15 cellular contexts compared by ENCODE assay signal in the genomic region with DNA sequence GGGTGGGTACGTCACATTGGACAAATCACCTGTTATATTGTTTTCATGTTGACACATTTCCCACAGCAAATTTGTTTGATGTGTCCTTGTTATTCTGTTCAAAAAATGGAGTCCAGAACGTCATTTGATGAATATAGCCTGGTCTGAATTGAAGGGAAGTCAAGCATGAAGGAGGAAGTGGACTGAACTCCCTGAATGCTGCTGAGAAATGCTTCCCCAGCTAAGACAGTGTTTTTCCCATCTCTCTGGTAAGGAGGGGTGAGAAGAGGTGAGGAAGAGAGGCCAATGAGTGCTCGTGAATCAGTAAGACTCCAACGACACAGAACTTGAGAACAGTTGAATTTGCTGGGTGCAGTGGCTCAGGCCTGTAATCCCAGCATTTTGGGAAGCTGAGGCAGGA.
DNase-seq lines count a peak whose midpoint lies in the region; ATAC-seq lines count a peak whose summit lies in the region.
"Had no signal": no experiment of that assay in that cellular context is flagged by ENCODE, and none has a peak within 500 bp of the region (broad histone marks: within the 10 kb centered on the region; RNA-seq: fewer than 3 reads in every experiment).

No MANE protein-coding gene starts in this region.

- H3K9me3 ChIP-seq in trophoblast cell (ENCODE audit: insufficient read depth, low read depth, low read length), result no peaks in the 10 kb centered on the region
- H3K9me3 ChIP-seq: colonic mucosa, uterus had no signal

- no peaks in the 10 kb centered on the region for H3K27me3 ChIP-seq in trophoblast cell (ENCODE audit: insufficient read depth, low read length)
- H3K27me3 ChIP-seq: colonic mucosa, uterus had no signal

- no peak overlapping the region for H4K91ac ChIP-seq in trophoblast cell (ENCODE audit: low read depth, low read length)

- no peak overlapping the region for H3K4me3 ChIP-seq in trophoblast cell (ENCODE audit: low read depth, low read length)
- H3K4me3 ChIP-seq: colonic mucosa, uterus had no signal

- no peaks in the 10 kb centered on the region for H3K79me2 ChIP-seq in trophoblast cell (ENCODE audit: control insufficient read depth, insufficient read depth, low read length, poor library complexity)

- no peaks in the 10 kb centered on the region for H3K36me3 Mint-ChIP-seq in activated naive CD4-positive, alpha-beta T cell treated with anti-CD3 and anti-CD28 coated beads, Interleukin-2, amount 50 U/mL, for 24 hours
- peaks cover 54% of the 10 kb centered on the region for H3K36me3 Mint-ChIP-seq in dendritic cell treated with granulocyte-macrophage colony-stimulating factor and Interleukin-4, amounts not matched to agents 40 ng/mL and 50 ng/mL, for 4 days (ENCODE audit: low read depth)

- no peak overlapping the region for H3K23ac ChIP-seq in trophoblast cell (ENCODE audit: low read length)

- DNase-seq in activated naive CD4-positive, alpha-beta T cell treated with anti-CD3 and anti-CD28 coated beads, Interleukin-2, amount 50 U/mL, for 16 hours, result no peak
- DNase-seq in MV-4-11 (lab: John Stamatoyannopoulos, UW) (peak; percentile 35), trophoblast cell (no peak)
- no peak for DNase-seq in stimulated activated naive CD8-positive, alpha-beta T cell treated with anti-CD3 and anti-CD28 coated beads, Interleukin-15, amount 100 ng/mL, for 72 hours
- DNase-seq: activated CD4-positive, alpha-beta T cell treated with anti-CD3 and anti-CD28 coated beads for 1 hour; anterior cingulate cortex; colonic mucosa; mesenchymal stem cell; occipital lobe; stimulated activated CD4-positive, alpha-beta T cell treated with anti-CD3 and anti-CD28 coated beads, Interleukin-4, amount 100 ng/mL, for 4 hours; uterus had no signal

- peaks cover 2 to 3% of the 10 kb centered on the region in 2 experiments for H3K36me3 ChIP-seq in trophoblast cell (ENCODE audit: control insufficient read depth in 1 of 2, insufficient read depth in 2 of 2, low read length in 2 of 2)
- H3K36me3 ChIP-seq: colonic mucosa, uterus had no signal

- H3K4me2 ChIP-seq in trophoblast cell (ENCODE audit: low read length), result no peak overlapping the region

- no peak overlapping the region for H2AK5ac ChIP-seq in trophoblast cell (ENCODE audit: low read length)

- H3K4me3 Mint-ChIP-seq in activated naive CD4-positive, alpha-beta T cell treated with anti-CD3 and anti-CD28 coated beads, Interleukin-2, amount 50 U/mL, for 24 hours, result peak overlapping the region; percentile 44
- H3K4me3 Mint-ChIP-seq in dendritic cell treated with granulocyte-macrophage colony-stimulating factor and Interleukin-4, amounts not matched to agents 40 ng/mL and 50 ng/mL, for 4 days, result no peak overlapping the region
- H3K4me3 Mint-ChIP-seq in stimulated activated naive CD8-positive, alpha-beta T cell treated with anti-CD3 and anti-CD28 coated beads, Interleukin-15, amount 100 ng/mL, for 72 hours, result no peak overlapping the region

- intact Hi-C loops in dendritic cell treated with granulocyte-macrophage colony-stimulating factor and Interleukin-4, amounts not matched to agents 40 ng/mL and 50 ng/mL, for 4 days (cut with micrococcal nuclease), result loop anchor here (10.0 kb wide), 1 partner anchor 47 kb away; no protein-coding TSS in a partner anchor

- no peak for ATAC-seq in stimulated activated naive CD8-positive, alpha-beta T cell treated with anti-CD3 and anti-CD28 coated beads, Interleukin-15, amount 100 ng/mL, for 72 hours
- ATAC-seq in GM21526 (IDR thresholded peaks at IDR 0.05; ENCODE audit: low FRiP score, unreplicated experiment), result no peak
- ATAC-seq in HG03280 (IDR thresholded peaks at IDR 0.05; ENCODE audit: unreplicated experiment), result no peak

- WGBS in trophoblast cell (ENCODE audit: extremely low coverage, insufficient coverage, insufficient read length), result no CpG with 5 or more reads among the region's 4 CpGs

- H2AFZ ChIP-seq in trophoblast cell (ENCODE audit: insufficient read depth, low read length, poor library complexity), result no peak overlapping the region

- peaks cover 24% of the 10 kb centered on the region for H3K4me1 Mint-ChIP-seq in activated naive CD4-positive, alpha-beta T cell treated with anti-CD3 and anti-CD28 coated beads, Interleukin-2, amount 50 U/mL, for 24 hours
- H3K4me1 Mint-ChIP-seq in dendritic cell treated with granulocyte-macrophage colony-stimulating factor and Interleukin-4, amounts not matched to agents 40 ng/mL and 50 ng/mL, for 4 days (ENCODE audit: low read depth), result peaks cover 33% of the 10 kb centered on the region
- peaks cover 27% of the 10 kb centered on the region for H3K4me1 Mint-ChIP-seq in stimulated activated naive CD8-positive, alpha-beta T cell treated with anti-CD3 and anti-CD28 coated beads, Interleukin-15, amount 100 ng/mL, for 72 hours

- no peak overlapping the region for H4K12ac ChIP-seq in trophoblast cell (ENCODE audit: low read depth, low read length)

- H3K14ac ChIP-seq in trophoblast cell (ENCODE audit: low read length), result no peak overlapping the region

- H3K18ac ChIP-seq in trophoblast cell (ENCODE audit: low read length), result no peak overlapping the region

- H3K4me1 ChIP-seq in trophoblast cell (ENCODE audit: control insufficient read depth in 1 of 2, insufficient read depth in 2 of 2, low read length in 2 of 2), result peaks cover 5 to 9% of the 10 kb centered on the region in 2 experiments
- H3K4me1 ChIP-seq: colonic mucosa, uterus had no signal

- H3K79me1 ChIP-seq in trophoblast cell (ENCODE audit: low read length), result peaks cover 1% of the 10 kb centered on the region

- H3K27me3 Mint-ChIP-seq in activated naive CD4-positive, alpha-beta T cell treated with anti-CD3 and anti-CD28 coated beads, Interleukin-2, amount 50 U/mL, for 24 hours, result no peaks in the 10 kb centered on the region
- no peaks in the 10 kb centered on the region for H3K27me3 Mint-ChIP-seq in dendritic cell treated with granulocyte-macrophage colony-stimulating factor and Interleukin-4, amounts not matched to agents 40 ng/mL and 50 ng/mL, for 4 days
- H3K27me3 Mint-ChIP-seq in stimulated activated naive CD8-positive, alpha-beta T cell treated with anti-CD3 and anti-CD28 coated beads, Interleukin-15, amount 100 ng/mL, for 72 hours, result no peaks in the 10 kb centered on the region

- no peak overlapping the region for H2BK5ac ChIP-seq in trophoblast cell (ENCODE audit: low read depth, low read length, poor library complexity)

- H3K9me3 Mint-ChIP-seq in activated naive CD4-positive, alpha-beta T cell treated with anti-CD3 and anti-CD28 coated beads, Interleukin-2, amount 50 U/mL, for 24 hours, result no peaks in the 10 kb centered on the region
- H3K9me3 Mint-ChIP-seq in dendritic cell treated with granulocyte-macrophage colony-stimulating factor and Interleukin-4, amounts not matched to agents 40 ng/mL and 50 ng/mL, for 4 days, result no peaks in the 10 kb centered on the region
- H3K9me3 Mint-ChIP-seq in stimulated activated naive CD8-positive, alpha-beta T cell treated with anti-CD3 and anti-CD28 coated beads, Interleukin-15, amount 100 ng/mL, for 72 hours, result no peaks in the 10 kb centered on the region

- H2BK120ac ChIP-seq in trophoblast cell (ENCODE audit: insufficient read depth, low read length, poor library complexity), result no peak overlapping the region

- no peak overlapping the region for H2BK12ac ChIP-seq in trophoblast cell (ENCODE audit: low read length)

- H4K8ac ChIP-seq in trophoblast cell (ENCODE audit: low read depth, low read length), result no peak overlapping the region

- H3K4ac ChIP-seq in trophoblast cell (ENCODE audit: low read depth, low read length), result no peak overlapping the region

- no peak overlapping the region for H3K9ac ChIP-seq in trophoblast cell (ENCODE audit: low read length)

- peak overlapping the region; percentile 76 for H3K27ac Mint-ChIP-seq in activated naive CD4-positive, alpha-beta T cell treated with anti-CD3 and anti-CD28 coated beads, Interleukin-2, amount 50 U/mL, for 24 hours
- peak overlapping the region; percentile 57 for H3K27ac Mint-ChIP-seq in dendritic cell treated with granulocyte-macrophage colony-stimulating factor and Interleukin-4, amounts not matched to agents 40 ng/mL and 50 ng/mL, for 4 days
- H3K27ac Mint-ChIP-seq in stimulated activated naive CD8-positive, alpha-beta T cell treated with anti-CD3 and anti-CD28 coated beads, Interleukin-15, amount 100 ng/mL, for 72 hours, result peak overlapping the region; percentile 31 to 48

- H3K27ac ChIP-seq in trophoblast cell (ENCODE audit: low read depth, low read length), result no peak overlapping the region
- H3K27ac ChIP-seq: colonic mucosa, uterus had no signal
